Comparison of ENCODE assay signal across 8 cellular contexts in genomic region chr10:79202188-79203013, GRCh38.
DNase-seq lines count a peak whose midpoint lies in the region; ATAC-seq and TF ChIP-seq lines count a peak whose summit lies in the region.

No MANE protein-coding gene starts in this region.

- H3K9ac ChIP-seq in OCI-LY1 (ENCODE audit: low read length) = no peak overlapping the region

- H2AFZ ChIP-seq in OCI-LY1 (ENCODE audit: low read length) = no peak overlapping the region

- TF ChIP-seq POLR2A in adrenal gland (IDR thresholded peaks at IDR 0.05) = no peak

- TF ChIP-seq CTCF in 22Rv1 (IDR thresholded peaks at IDR 0.05) (peak; percentile 60), GM12875 (IDR thresholded peaks at IDR 0.05; ENCODE audit: borderline replicate concordance, insufficient read depth, low read depth, low read length) (peak; percentile 70), OCI-LY1 (IDR thresholded peaks at IDR 0.05; ENCODE audit: low read length) (peak; percentile 68), adrenal gland (IDR thresholded peaks at IDR 0.05) (peak; percentile 8 to 43 (median 27)), left lung (IDR thresholded peaks at IDR 0.05) (peak; percentile 28 to 58), tibial artery (IDR thresholded peaks at IDR 0.05) (peak; percentile 12 to 22)

- H3K27ac ChIP-seq in 22Rv1 = no peak overlapping the region
- H3K27ac ChIP-seq in OCI-LY1 (ENCODE audit: low read depth, low read length, poor library complexity, severe bottlenecking) = no peak overlapping the region
- H3K27ac ChIP-seq in adrenal gland = peak overlapping the region in 1 of 5 donors; percentile 12
- no peak overlapping the region for H3K27ac ChIP-seq in left lung
- H3K27ac ChIP-seq in tibial artery = no peak overlapping the region

- peak; percentile 72 for ATAC-seq in left lung
- no peak for ATAC-seq in GM21367 (IDR thresholded peaks at IDR 0.05; ENCODE audit: unreplicated experiment)

- H4K20me1 ChIP-seq in OCI-LY1 (ENCODE audit: insufficient read depth, low read length) = no peaks in the 10 kb centered on the region

- no peaks in the 10 kb centered on the region for H3K36me3 ChIP-seq in OCI-LY1 (ENCODE audit: insufficient read depth, low read length)
- peaks cover 0 to 33% of the 10 kb centered on the region in 2 donors for H3K36me3 ChIP-seq in adrenal gland (replicated peaks in 1 of 2)
- H3K36me3 ChIP-seq in left lung = peaks cover 0 to 60% of the 10 kb centered on the region in 2 donors
- peaks cover 22 to 65% (median 41%) of the 10 kb centered on the region in 3 donors for H3K36me3 ChIP-seq in tibial artery

- DNase-seq in adrenal gland (peak in 1 of 7 donors; percentile 53), left lung (peak; percentile 67 to 88), tibial artery (no peak), putamen (ENCODE audit: low spot score) (no peak)

- no peaks in the 10 kb centered on the region for H3K27me3 ChIP-seq in OCI-LY1 (ENCODE audit: insufficient read depth, low read length)
- no peaks in the 10 kb centered on the region for H3K27me3 ChIP-seq in adrenal gland
- H3K27me3 ChIP-seq in left lung = no peaks in the 10 kb centered on the region
- H3K27me3 ChIP-seq in tibial artery = no peaks in the 10 kb centered on the region

- H3K4me1 ChIP-seq in OCI-LY1 (ENCODE audit: insufficient read depth, low read length, severe bottlenecking) (no peaks in the 10 kb centered on the region), adrenal gland (replicated peaks in 1 of 2) (no peaks in the 10 kb centered on the region), left lung (peaks cover 0 to 7% of the 10 kb centered on the region in 2 donors), tibial artery (no peaks in the 10 kb centered on the region)

- intact Hi-C loops in adrenal gland (cut with DNase I) = no loop called here
- intact Hi-C loops in left lung (cut with DNase I) = no loop called here
- intact Hi-C loops in tibial artery (cut with DNase I; ENCODE audit: low total_unique reads) = no loop called here

- H3K9me3 ChIP-seq in OCI-LY1 (ENCODE audit: low read length) (no peaks in the 10 kb centered on the region), adrenal gland (replicated peaks in 1 of 3) (no peaks in the 10 kb centered on the region), left lung (no peaks in the 10 kb centered on the region), tibial artery (no peaks in the 10 kb centered on the region)

- H3K4me3 ChIP-seq in GM12875 (ENCODE audit: low read depth, low read length) = no peak overlapping the region
- no peak overlapping the region for H3K4me3 ChIP-seq in OCI-LY1 (ENCODE audit: low read depth, low read length, poor library complexity, severe bottlenecking)
- no peak overlapping the region for H3K4me3 ChIP-seq in adrenal gland
- no peak overlapping the region for H3K4me3 ChIP-seq in left lung
- H3K4me3 ChIP-seq in tibial artery = no peak overlapping the region

- no peak overlapping the region for H3K4me2 ChIP-seq in OCI-LY1 (ENCODE audit: low read length)

- 24 to 65% (median 50%) methylated on average over 5 to 9 of the region's 9 CpGs for WGBS in adrenal gland, 4 donors

- no peaks in the 10 kb centered on the region for H3K79me2 ChIP-seq in OCI-LY1 (ENCODE audit: insufficient read depth, low read length)

- no peaks in the 10 kb centered on the region for H3K9me2 ChIP-seq in OCI-LY1 (ENCODE audit: low read depth, low read length)

- H3F3A ChIP-seq in OCI-LY1 (ENCODE audit: insufficient read depth, low read length) = no peaks in the 10 kb centered on the region

Comparison
In these comparisons a context has a peak if more than half of its experiments do, and no peak if none do; other contexts are left out.
1. CTCF ChIP-seq: peak in every context shown above with its lines; median percentile 70 in GM12875; 68 in OCI-LY1; 60 in 22Rv1; 43 in left lung; 27 in adrenal gland; 17 in tibial artery.
2. DNase-seq: peak in left lung (2 of 2); none in tibial artery (0 of 2) and putamen (single experiment).